In genomic region chr2:74379851-74380789, GRCh38 we compare ENCODE assay signal across 8 cellular contexts. TPM values are rescaled to one million over a fixed set of nuclear protein-coding genes. Genes with fewer than 3 reads are reported as not detected.
DNase-seq lines count a peak whose midpoint lies in the region; ATAC-seq, FAIRE-seq and TF ChIP-seq lines count a peak whose summit lies in the region.

DCTN1 (minus strand) TSS chr2:74380311; CDS start chr2:74380037, 274 bp downstream.

- H3K27ac ChIP-seq in PC-3 (ENCODE audit: low read length), result no peak within 1 kb of the TSS
- H3K27ac ChIP-seq in prostate gland, result peak within 1 kb of the TSS in 1 of 2 donors; percentile 8

- FAIRE-seq in GM12891 (lab: Jason Lieb, UNC), result no peak

- no peaks in the 10 kb centered on the region for H3F3A ChIP-seq in PC-3 (ENCODE audit: low read length, unreplicated experiment)

- H3K4me3 Mint-ChIP-seq in MCF 10A (ENCODE audit: unreplicated experiment), result peak within 1 kb of the TSS; percentile 43

- CTCF ChIA-PET in PC-3 (lab: Charles Lee) (no interaction called here), MCF 10A (lab: Yijun Ruan, JAX) (interaction anchor here (0.6 to 2.4 kb wide), 6 partner anchors 12 to 553 kb away, joined by 3 to 13 read pairs (median 4); no protein-coding TSS in a partner anchor)

- no peak within 1 kb of the TSS for H3K27ac Mint-ChIP-seq in MCF 10A (ENCODE audit: low read depth, unreplicated experiment)

- H3K4me1 Mint-ChIP-seq in MCF 10A (ENCODE audit: insufficient read depth, unreplicated experiment), result peaks cover 34% of the 10 kb centered on the region

- H4K20me1 ChIP-seq in PC-3 (ENCODE audit: low read length), result no peaks in the 10 kb centered on the region

- H3K9me2 ChIP-seq in PC-3 (replicated peaks; ENCODE audit: low read length), result no peaks in the 10 kb centered on the region

- TF ChIP-seq CTCF in PC-3 (conservative IDR thresholded peaks at IDR 0.05; ENCODE audit: low read depth, low read length) (no peak), MCF 10A (IDR thresholded peaks at IDR 0.05; ENCODE audit: unreplicated experiment) (no peak), prostate gland (IDR thresholded peaks at IDR 0.05) (no peak)

- BruUV-seq in PC-3 (replicated peaks; lab: Mats Ljungman, UMichigan) (no TSS peak), MCF 10A (replicated peaks; lab: Mats Ljungman, UMichigan) (TSS peak; percentile 19)

- POLR2A ChIA-PET in PC-3 (lab: Charles Lee; ENCODE audit: unreplicated experiment), result no interaction called here
- POLR2A ChIA-PET in MCF 10A (lab: Yijun Ruan, JAX), result interaction anchor here (0.7 to 1.6 kb wide), 2 partner anchors 9 to 11 kb away, joined by 3 to 4 read pairs; no protein-coding TSS in a partner anchor

- no peak within 1 kb of the TSS for H3K9ac ChIP-seq in PC-3 (ENCODE audit: low read length)

- peak; percentile 60 for DNase-seq in 8988T
- peak; percentile 59 for DNase-seq in GM12891 (ENCODE audit: insufficient read length, low spot score)
- DNase-seq in PC-3, result no peak
- peak; percentile 52 for DNase-seq in MCF 10A (ENCODE audit: unreplicated experiment)
- DNase-seq in hypothalamus (lab: John Stamatoyannopoulos, UW), result peak in 48 of 51 donors; percentile 18 to 86 (median 62)
- DNase-seq in prostate gland (ENCODE audit: low spot score), result peak; percentile 43
- DNase-seq in SIG-M5 treated with dmso at 0.1 percent for 504 hours (lab: John Stamatoyannopoulos, UW; ENCODE audit: unreplicated experiment), result no peak

- H3K27me3 Mint-ChIP-seq in MCF 10A (ENCODE audit: insufficient read depth, unreplicated experiment), result no peaks in the 10 kb centered on the region

- 17% methylated on average over 13 of the region's 14 CpGs for WGBS in prostate gland

- intact Hi-C loops in PC-3 (cut with micrococcal nuclease), result no loop called here
- intact Hi-C loops in MCF 10A (cut with micrococcal nuclease), result no loop called here
- intact Hi-C loops in prostate gland (cut with DNase I), result no loop called here

- peaks cover 38% of the 10 kb centered on the region for H3K79me2 ChIP-seq in PC-3 (ENCODE audit: low read length)

- peaks cover 8% of the 10 kb centered on the region; the same call in 1 of the 2 replicates for H3K36me3 ChIP-seq in PC-3 (ENCODE audit: low read depth, low read length)
- H3K36me3 ChIP-seq in prostate gland, result no peaks in the 10 kb centered on the region

- no peaks in the 10 kb centered on the region for H3K9me3 ChIP-seq in PC-3 (ENCODE audit: low read length)
- no peaks in the 10 kb centered on the region for H3K9me3 ChIP-seq in prostate gland

- no peak for ATAC-seq in PC-3
- ATAC-seq in HG03135 (IDR thresholded peaks at IDR 0.05; ENCODE audit: unreplicated experiment), result no peak

- no peak within 1 kb of the TSS for H3K4me2 ChIP-seq in PC-3 (ENCODE audit: low read length)

- H3K27me3 ChIP-seq in PC-3 (ENCODE audit: low read length), result no peaks in the 10 kb centered on the region
- H3K27me3 ChIP-seq in prostate gland (replicated peaks; ENCODE audit: insufficient read depth), result no peaks in the 10 kb centered on the region

- H2AFZ ChIP-seq in PC-3 (ENCODE audit: low read length), result no peak within 1 kb of the TSS

- H3K9me3 Mint-ChIP-seq in MCF 10A (ENCODE audit: unreplicated experiment), result no peaks in the 10 kb centered on the region

- H3K4me3 ChIP-seq in PC-3 (ENCODE audit: low read length), result no peak within 1 kb of the TSS
- peak within 1 kb of the TSS; percentile 18 to 23 for H3K4me3 ChIP-seq in prostate gland

- H3K36me3 Mint-ChIP-seq in MCF 10A (ENCODE audit: insufficient read depth, unreplicated experiment), result peaks cover 20% of the 10 kb centered on the region

- 0 out of 2 replicates have a peak, but pooled peaks cover 5% of the 10 kb centered on the region for H3K4me1 ChIP-seq in PC-3 (ENCODE audit: insufficient read depth, low read length)
- peaks cover 17% of the 10 kb centered on the region for H3K4me1 ChIP-seq in prostate gland (replicated peaks)

- TF ChIP-seq POLR2A in GM12891 (IDR thresholded peaks at IDR 0.05; ENCODE audit: low read depth, low read length) (no peak), prostate gland (IDR thresholded peaks at IDR 0.05) (no peak)

TF ChIP-seq in GM12891, 5 proteins besides CTCF, POLR2A, EP300 and RAD21:
- TF ChIP-seq TAF1 (IDR thresholded peaks at IDR 0.05; ENCODE audit: low read depth, low read length) (no peak), POU2F2 (IDR thresholded peaks at IDR 0.05; ENCODE audit: low read depth, low read length) (no peak)

RNA-seq across cellular contexts. Expression of gene DCTN1, which starts in this region (rescaled TPM):
- 68.2 TPM for polyA plus RNA-seq in GM12891 (2012; ENCODE audit: low read depth, missing spikeins)
- total RNA-seq in PC-3 (2014; rRNA removed) (67.8 and 91.0 TPM in 2 replicates), MCF 10A (2022) (113 and 117 TPM in 2 replicates), prostate gland (100 to 1,000 TPM in 1 of 2 donors, 10 to 100 TPM in 1; 93.9 to 294 TPM)

Comparison
In these comparisons a context has a peak if more than half of its experiments do, and no peak if none do; other contexts are left out.
1. DNase-seq: peak in 8988T (single experiment), GM12891 (single experiment), MCF 10A (single experiment), hypothalamus (48 of 51) and prostate gland (single experiment); none in PC-3 (single experiment) and SIG-M5 treated with dmso at 0.1 percent for 504 hours (single experiment).